ENCODE assay signal across 7 cellular contexts in genomic region chr11:94545641-94546470, GRCh38. TPM values are rescaled to one million over a fixed set of nuclear protein-coding genes. Genes with fewer than 3 reads are reported as not detected.
DNase-seq lines count a peak whose midpoint lies in the region; ATAC-seq lines count a peak whose summit lies in the region.
"Had no signal": no experiment of that assay in that cellular context is flagged by ENCODE, and none has a peak within 500 bp of the region (broad histone marks: within the 10 kb centered on the region; RNA-seq: fewer than 3 reads in every experiment).

No MANE protein-coding gene starts in this region.

- ATAC-seq in GM18861 (IDR thresholded peaks at IDR 0.05; ENCODE audit: unreplicated experiment), result no peak

- H3K27me3 Mint-ChIP-seq in T-helper 2 cell treated with Interferon-gamma antibody and Interleukin-4, amounts not matched to agents 5 μg/mL and 100 μg/mL, for 36 hours (ENCODE audit: low read depth), result no peaks in the 10 kb centered on the region

- H3K27me3 ChIP-seq in esophagus (ENCODE audit: control insufficient read depth in 1 of 2, insufficient read depth in 2 of 2, low read length in 2 of 2) (no peaks in the 10 kb centered on the region), subcutaneous abdominal adipose tissue (ENCODE audit: control insufficient read depth in 5 of 5, insufficient read depth in 4 of 5, low read length in 5 of 5) (no peaks in the 10 kb centered on the region)

- H3K36me3 Mint-ChIP-seq in T-helper 2 cell treated with Interferon-gamma antibody and Interleukin-4, amounts not matched to agents 5 μg/mL and 100 μg/mL, for 36 hours (ENCODE audit: low read depth), result peaks cover 16% of the 10 kb centered on the region

- H3K36me3 ChIP-seq in esophagus (ENCODE audit: control insufficient read depth in 2 of 2, insufficient read depth in 2 of 2, low read length in 1 of 2) (no peaks in the 10 kb centered on the region), subcutaneous abdominal adipose tissue (ENCODE audit: control insufficient read depth in 5 of 5, insufficient read depth in 5 of 5, low read length in 5 of 5) (peaks cover 0 to 4% (median 0%) of the 10 kb centered on the region in 5 donors)

- H3K4me1 Mint-ChIP-seq in T-helper 2 cell treated with Interferon-gamma antibody and Interleukin-4, amounts not matched to agents 5 μg/mL and 100 μg/mL, for 36 hours (ENCODE audit: low read depth), result peaks cover 38% of the 10 kb centered on the region

- H3K9me3 ChIP-seq in esophagus (ENCODE audit: control insufficient read depth in 2 of 2, insufficient read depth in 1 of 2, low read depth in 1 of 2, low read length in 1 of 2), result no peaks in the 10 kb centered on the region
- no peaks in the 10 kb centered on the region for H3K9me3 ChIP-seq in subcutaneous abdominal adipose tissue (ENCODE audit: control insufficient read depth in 5 of 5, low read length in 5 of 5)

- 69 to 72% methylated on average over 19 of the region's 19 CpGs for WGBS in esophagus, 2 donors

- peak overlapping the region; percentile 61 to 73 for H3K4me3 ChIP-seq in esophagus (ENCODE audit: low read depth in 1 of 2, low read length in 2 of 2)
- H3K4me3 ChIP-seq in subcutaneous abdominal adipose tissue (ENCODE audit: low read depth in 1 of 5, low read length in 5 of 5), result peak overlapping the region; percentile 61 to 85 (median 76)

- H3K4me3 Mint-ChIP-seq in T-helper 2 cell treated with Interferon-gamma antibody and Interleukin-4, amounts not matched to agents 5 μg/mL and 100 μg/mL, for 36 hours, result peak overlapping the region; percentile 77

- no peaks in the 10 kb centered on the region for H3K9me3 Mint-ChIP-seq in T-helper 2 cell treated with Interferon-gamma antibody and Interleukin-4, amounts not matched to agents 5 μg/mL and 100 μg/mL, for 36 hours

- no peak for DNase-seq in T-helper 2 cell treated with Interferon-gamma antibody and Interleukin-4, amounts not matched to agents 5 μg/mL and 100 μg/mL, for 36 hours (ENCODE audit: low spot score)
- no peak for DNase-seq in T-helper 2 cell
- no peak for DNase-seq in stimulated activated CD4-positive, alpha-beta T cell treated with anti-CD3 and anti-CD28 coated beads, Interleukin-12 subunit alpha, Interleukin-12 subunit beta, amount 100 ng/mL, for 4 hours
- DNase-seq: NCI-H1048 had no signal

- H3K4me1 ChIP-seq in esophagus (ENCODE audit: control insufficient read depth in 2 of 2, insufficient read depth in 2 of 2, low read length in 1 of 2) (peaks cover 9 to 10% of the 10 kb centered on the region in 2 donors), subcutaneous abdominal adipose tissue (ENCODE audit: control insufficient read depth in 5 of 5, insufficient read depth in 5 of 5, low read length in 5 of 5) (peaks cover 0 to 53% (median 46%) of the 10 kb centered on the region in 5 donors)

- H3K9ac ChIP-seq in subcutaneous abdominal adipose tissue (ENCODE audit: low read length in 5 of 5), result peak overlapping the region in 4 of 5 donors; percentile 59 to 90 (median 78)

- H3K27ac Mint-ChIP-seq in T-helper 2 cell treated with Interferon-gamma antibody and Interleukin-4, amounts not matched to agents 5 μg/mL and 100 μg/mL, for 36 hours, result peak overlapping the region; percentile 62

- H3K27ac ChIP-seq in esophagus (ENCODE audit: low read depth in 2 of 2, low read length in 1 of 2) (no peak overlapping the region), subcutaneous abdominal adipose tissue (ENCODE audit: low read depth, low read length) (no peak overlapping the region)

RNA-seq across cellular contexts. Expression of gene FUT4, which starts 2.1 kb away (rescaled TPM):
- polyA plus RNA-seq in esophagus, result under 1 TPM; 0.61 to 0.75 TPM

RNA-seq across cellular contexts. Expression of gene PIWIL4, which starts 21.3 kb away (rescaled TPM):
- polyA plus RNA-seq in esophagus, result 1 to 10 TPM in 1 of 2 donors, under 1 TPM in 1; 0.88 to 1.8 TPM

RNA-seq across cellular contexts. Expression of gene C11orf97, which starts 33.6 kb away (rescaled TPM):
- not detected for polyA plus RNA-seq in esophagus

RNA-seq across cellular contexts. Expression of gene ANKRD49, which starts 52.1 kb away (rescaled TPM):
- 10 to 100 TPM; 11.5 to 14.6 TPM for polyA plus RNA-seq in esophagus

RNA-seq across cellular contexts. Expression of gene MRE11, which starts 52.2 kb away (rescaled TPM):
- 1 to 10 TPM; 4.4 to 5.2 TPM for polyA plus RNA-seq in esophagus
